In genomic region chr3:123802007-123802630, GRCh38 we compare ENCODE assay signal across 18 cellular contexts.
"Had no signal": no experiment of that assay in that cellular context is flagged by ENCODE, and none has a peak within 500 bp of the region (broad histone marks: within the 10 kb centered on the region; RNA-seq: fewer than 3 reads in every experiment).

No MANE protein-coding gene starts in this region.

- H3K4me1 ChIP-seq: lower lobe of right lung had no signal

- DNase-seq: dermis blood vessel endothelial cell; esophagus squamous epithelium; foreskin melanocyte; heart left ventricle; hippocampal formation; kidney glomerular epithelial cell; left ventricle myocardium inferior; lower lobe of right lung; naive thymus-derived CD4-positive, alpha-beta T cell; nucleus accumbens; ovary; small intestine; stimulated activated CD4-positive, alpha-beta T cell treated with anti-CD3 and anti-CD28 coated beads, Interleukin-12 subunit alpha, Interleukin-12 subunit beta, amount 100 ng/mL, for 4 hours; stimulated activated naive CD8-positive, alpha-beta T cell treated with anti-CD3 and anti-CD28 coated beads, Interleukin-15, Interleukin-2, amounts not matched to agents 100 U/mL and 50 U/mL, for 24 hours; tibial artery had no signal

- H3K4me3 ChIP-seq: cardiac muscle cell, esophagus squamous epithelium, heart left ventricle, left ventricle myocardium inferior, lower lobe of right lung, ovary, right atrium auricular region, tibial artery had no signal

- H3K36me3 Mint-ChIP-seq: memory B cell; naive thymus-derived CD4-positive, alpha-beta T cell had no signal

- H3K36me3 ChIP-seq: cardiac muscle cell, esophagus squamous epithelium, heart left ventricle, left ventricle myocardium inferior, lower lobe of right lung, ovary, right atrium auricular region had no signal

- H3K4me1 Mint-ChIP-seq: memory B cell; naive thymus-derived CD4-positive, alpha-beta T cell had no signal

- H3K27me3 ChIP-seq: cardiac muscle cell, heart left ventricle, ovary, right atrium auricular region, tibial artery had no signal

- H3K9me3 Mint-ChIP-seq: memory B cell had no signal

- H3K4me3 Mint-ChIP-seq: memory B cell; naive thymus-derived CD4-positive, alpha-beta T cell had no signal

- ATAC-seq: heart left ventricle; lower lobe of right lung; naive thymus-derived CD4-positive, alpha-beta T cell; stimulated activated naive CD8-positive, alpha-beta T cell treated with anti-CD3 and anti-CD28 coated beads, Interleukin-15, Interleukin-2, amounts not matched to agents 100 U/mL and 50 U/mL, for 24 hours had no signal

- H3K9me3 ChIP-seq: esophagus squamous epithelium, heart left ventricle, left ventricle myocardium inferior, lower lobe of right lung, ovary, right atrium auricular region, tibial artery had no signal

- H3K27ac Mint-ChIP-seq: memory B cell; naive thymus-derived CD4-positive, alpha-beta T cell had no signal

- H3K27ac ChIP-seq: cardiac muscle cell, esophagus squamous epithelium, heart left ventricle, left ventricle myocardium inferior, lower lobe of right lung, ovary, right atrium auricular region, tibial artery had no signal
